ENCODE assay signal across 9 cellular contexts in the genomic region with DNA sequence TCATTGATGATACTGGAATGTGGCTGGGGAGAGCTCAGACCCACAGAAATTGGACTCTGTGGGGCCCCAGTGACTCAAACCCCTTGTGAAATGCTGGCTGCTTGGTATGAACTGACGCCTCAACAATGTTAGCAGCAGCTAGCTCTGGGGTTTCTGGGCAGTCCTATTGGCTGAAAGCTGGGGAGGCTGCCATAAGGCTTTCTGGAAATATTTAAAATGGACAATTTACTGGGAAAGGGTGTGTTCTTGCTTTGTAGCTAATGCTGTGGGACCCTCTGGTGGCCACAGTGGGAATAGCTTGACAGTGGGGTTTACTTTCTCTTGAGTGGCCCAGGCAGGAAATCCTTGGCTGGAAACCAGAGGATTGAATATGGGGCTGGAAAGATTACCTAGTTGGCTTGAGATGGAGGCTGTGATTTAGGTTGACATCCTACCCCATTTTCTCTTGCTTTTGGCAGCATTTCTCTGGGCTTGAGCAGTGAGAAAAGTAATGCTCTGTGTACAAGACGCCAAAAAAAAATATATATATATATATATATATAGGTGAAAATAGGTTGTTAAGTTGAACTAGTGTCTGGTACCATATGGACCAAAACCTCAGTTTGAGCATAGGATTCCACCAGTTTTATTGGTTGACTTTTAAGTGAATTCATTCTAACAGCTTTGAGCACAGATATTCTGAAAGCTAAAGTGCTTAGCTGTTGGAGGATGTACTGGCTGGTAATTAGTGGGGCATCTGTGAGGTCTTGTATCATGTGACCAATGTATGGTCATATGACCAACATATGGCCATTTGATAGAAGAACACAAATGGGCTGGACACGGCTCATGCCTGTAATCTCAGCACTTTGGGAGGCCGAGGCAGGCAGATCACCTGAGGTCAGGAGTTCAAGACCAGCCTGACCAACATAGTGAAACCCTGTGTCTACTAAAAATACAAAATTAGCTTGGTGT. TPM values are rescaled to one million over a fixed set of nuclear protein-coding genes. Genes with fewer than 3 reads are reported as not detected.
DNase-seq lines count a peak whose midpoint lies in the region; ATAC-seq lines count a peak whose summit lies in the region.
"Had no signal": no experiment of that assay in that cellular context is flagged by ENCODE, and none has a peak within 500 bp of the region (broad histone marks: within the 10 kb centered on the region; RNA-seq: fewer than 3 reads in every experiment).

No MANE protein-coding gene starts in this region.

- H3K9me2 ChIP-seq in Karpas-422 (replicated peaks; ENCODE audit: insufficient read depth, low read length), result no peaks in the 10 kb centered on the region

- peaks cover 32% of the 10 kb centered on the region for H3K27me3 Mint-ChIP-seq in activated T-cell treated with anti-CD3 and anti-CD28 coated beads, Interleukin-2, amount 50 U/mL, for 72 hours (ENCODE audit: low read depth)
- H3K27me3 Mint-ChIP-seq: activated naive CD4-positive, alpha-beta T cell treated with anti-CD3 and anti-CD28 coated beads, Interleukin-2, amount 50 U/mL, for 24 hours had no signal

- H4K91ac ChIP-seq in neuronal stem cell (ENCODE audit: low read depth, low read length, poor library complexity), result no peak overlapping the region

- no peak overlapping the region for H2AFZ ChIP-seq in Karpas-422 (ENCODE audit: low read length)
- no peak overlapping the region for H2AFZ ChIP-seq in neuronal stem cell (ENCODE audit: low read length)

- H3K27me3 ChIP-seq in Karpas-422 (ENCODE audit: low read length), result no peaks in the 10 kb centered on the region
- peaks cover 0 to 13% (median 3%) of the 10 kb centered on the region in 3 experiments for H3K27me3 ChIP-seq in neuronal stem cell (ENCODE audit: control insufficient read depth in 3 of 3, insufficient read depth in 3 of 3, low read depth in 1 of 3, low read length in 3 of 3)
- no peaks in the 10 kb centered on the region for H3K27me3 ChIP-seq in stomach smooth muscle (ENCODE audit: control insufficient read depth in 1 of 2, insufficient read depth in 2 of 2, low read length in 2 of 2)

- H3K4me3 ChIP-seq in Karpas-422 (ENCODE audit: low read length) (no peak overlapping the region), neuronal stem cell (ENCODE audit: low read length in 2 of 2) (no peak overlapping the region), stomach smooth muscle (ENCODE audit: low read length in 2 of 2) (no peak overlapping the region)

- no peak overlapping the region for H3K9ac ChIP-seq in Karpas-422 (ENCODE audit: low read length)
- H3K9ac ChIP-seq in neuronal stem cell (ENCODE audit: low read depth, low read length, poor library complexity), result no peak overlapping the region
- no peak overlapping the region for H3K9ac ChIP-seq in stomach smooth muscle (ENCODE audit: low read length in 2 of 2)

- H3K9me3 Mint-ChIP-seq in activated T-cell treated with anti-CD3 and anti-CD28 coated beads, Interleukin-2, amount 50 U/mL, for 72 hours, result no peaks in the 10 kb centered on the region
- H3K9me3 Mint-ChIP-seq: activated naive CD4-positive, alpha-beta T cell treated with anti-CD3 and anti-CD28 coated beads, Interleukin-2, amount 50 U/mL, for 24 hours had no signal

- H3K27ac ChIP-seq in Karpas-422 (ENCODE audit: low read length), result no peak overlapping the region
- H3K27ac ChIP-seq in neuronal stem cell (replicated peaks; ENCODE audit: low read length), result no peak overlapping the region
- H3K27ac ChIP-seq in stomach smooth muscle (ENCODE audit: low read length), result peak overlapping the region; percentile 31

- H3K4me3 Mint-ChIP-seq in activated T-cell treated with anti-CD3 and anti-CD28 coated beads, Interleukin-2, amount 50 U/mL, for 72 hours, result no peak overlapping the region
- H3K4me3 Mint-ChIP-seq: activated naive CD4-positive, alpha-beta T cell treated with anti-CD3 and anti-CD28 coated beads, Interleukin-2, amount 50 U/mL, for 24 hours had no signal

- H2AK5ac ChIP-seq in neuronal stem cell (ENCODE audit: low read depth, low read length), result no peak overlapping the region

- H2BK5ac ChIP-seq in neuronal stem cell (ENCODE audit: low read length), result no peak overlapping the region

- DNase-seq in DMS 273 treated with DMSO at 0.1 percent for 48 hours (lab: John Stamatoyannopoulos, UW), result peak; percentile 64
- DNase-seq in Karpas-422, result peak; percentile 87
- peak; percentile 82 for DNase-seq in RKO (ENCODE audit: low spot score)
- DNase-seq in activated T-cell treated with anti-CD3 and anti-CD28 coated beads, Interleukin-2, amount 50 U/mL, for 72 hours, result peak; percentile 68 to 69
- DNase-seq in fibroblast of peridontal ligament (ENCODE audit: extremely low read depth), result peak; percentile 100
- DNase-seq in neuronal stem cell (ENCODE audit: low spot score), result peak; percentile 65
- DNase-seq in GDM1 (lab: John Stamatoyannopoulos, UW), result no peak

- no peak overlapping the region for H3K4ac ChIP-seq in neuronal stem cell (ENCODE audit: low read length)

- H3K4me1 Mint-ChIP-seq in activated T-cell treated with anti-CD3 and anti-CD28 coated beads, Interleukin-2, amount 50 U/mL, for 72 hours (ENCODE audit: low read depth), result peaks cover 15% of the 10 kb centered on the region
- H3K4me1 Mint-ChIP-seq: activated naive CD4-positive, alpha-beta T cell treated with anti-CD3 and anti-CD28 coated beads, Interleukin-2, amount 50 U/mL, for 24 hours had no signal

- ATAC-seq in activated T-cell treated with anti-CD3 and anti-CD28 coated beads, Interleukin-2, amount 50 U/mL, for 72 hours (replicated peaks in 1 of 2), result peak; percentile 85 to 86

- H3K36me3 Mint-ChIP-seq in activated T-cell treated with anti-CD3 and anti-CD28 coated beads, Interleukin-2, amount 50 U/mL, for 72 hours (ENCODE audit: insufficient read depth in 2 of 2), result no peaks in the 10 kb centered on the region
- H3K36me3 Mint-ChIP-seq: activated naive CD4-positive, alpha-beta T cell treated with anti-CD3 and anti-CD28 coated beads, Interleukin-2, amount 50 U/mL, for 24 hours had no signal

- H3K27ac Mint-ChIP-seq in activated T-cell treated with anti-CD3 and anti-CD28 coated beads, Interleukin-2, amount 50 U/mL, for 72 hours, result no peak overlapping the region
- H3K27ac Mint-ChIP-seq: activated naive CD4-positive, alpha-beta T cell treated with anti-CD3 and anti-CD28 coated beads, Interleukin-2, amount 50 U/mL, for 24 hours had no signal

- H3K4me2 ChIP-seq in Karpas-422 (ENCODE audit: low read depth, low read length, poor library complexity, severe bottlenecking) (no peak overlapping the region), neuronal stem cell (ENCODE audit: insufficient read depth, low read length, poor library complexity, severe bottlenecking) (no peak overlapping the region)

- H3K4me1 ChIP-seq in Karpas-422 (ENCODE audit: low read length), result no peaks in the 10 kb centered on the region
- no peaks in the 10 kb centered on the region for H3K4me1 ChIP-seq in neuronal stem cell (ENCODE audit: control insufficient read depth in 2 of 2, insufficient read depth in 1 of 2, low read depth in 1 of 2, low read length in 2 of 2)
- H3K4me1 ChIP-seq in stomach smooth muscle (ENCODE audit: control insufficient read depth, insufficient read depth, low read length), result peaks cover 2% of the 10 kb centered on the region

- no peak overlapping the region for H3K18ac ChIP-seq in neuronal stem cell (ENCODE audit: low read length)

- H3K79me1 ChIP-seq in neuronal stem cell (ENCODE audit: low read depth, low read length), result no peaks in the 10 kb centered on the region

- H3K79me2 ChIP-seq in Karpas-422 (ENCODE audit: low read length), result no peaks in the 10 kb centered on the region

- no peaks in the 10 kb centered on the region for H4K20me1 ChIP-seq in Karpas-422 (ENCODE audit: insufficient read depth, low read depth, low read length)

- H2BK15ac ChIP-seq in neuronal stem cell (ENCODE audit: low read length), result no peak overlapping the region

- no peak overlapping the region for H3K14ac ChIP-seq in neuronal stem cell (ENCODE audit: low read length)

- no peak overlapping the region for H4K8ac ChIP-seq in neuronal stem cell (ENCODE audit: low read depth, low read length)

- no peak overlapping the region for H2BK120ac ChIP-seq in neuronal stem cell (ENCODE audit: low read depth, low read length)

- no CpG with 5 or more reads among the region's 4 CpGs for WGBS in neuronal stem cell (ENCODE audit: extremely low coverage in 2 of 2, insufficient read length in 2 of 2, insufficient replicate concordance in 1 of 2), 2 donors

- no peak overlapping the region for H2BK12ac ChIP-seq in neuronal stem cell (ENCODE audit: low read length)

- no peak overlapping the region for H3K23ac ChIP-seq in neuronal stem cell (ENCODE audit: low read depth, low read length, poor library complexity)

- H3K9me3 ChIP-seq in Karpas-422 (ENCODE audit: low read length), result no peaks in the 10 kb centered on the region
- H3K9me3 ChIP-seq in neuronal stem cell (replicated peaks in 1 of 2; ENCODE audit: control insufficient read depth in 2 of 2, insufficient read depth in 1 of 2, low read depth in 1 of 2, low read length in 2 of 2), result no peaks in the 10 kb centered on the region
- no peaks in the 10 kb centered on the region for H3K9me3 ChIP-seq in stomach smooth muscle (ENCODE audit: control insufficient read depth in 2 of 2, low read length in 2 of 2)

- H3K36me3 ChIP-seq in Karpas-422 (ENCODE audit: insufficient read depth, low read length) (no peaks in the 10 kb centered on the region), neuronal stem cell (replicated peaks in 1 of 2; ENCODE audit: control insufficient read depth in 2 of 2, insufficient read depth in 2 of 2, low read length in 2 of 2) (no peaks in the 10 kb centered on the region), stomach smooth muscle (ENCODE audit: control insufficient read depth in 2 of 2, insufficient read depth in 2 of 2, low read length in 2 of 2) (no peaks in the 10 kb centered on the region)

RNA-seq across cellular contexts. Expression of a gene that starts 8.2 kb away (rescaled TPM):
- total RNA-seq in Karpas-422 (2014; rRNA removed; shearing (Covaris generic); ENCODE audit: low replicate concordance), result 0.56 and 4.2 TPM in 2 replicates
- total RNA-seq in activated T-cell treated with anti-CD3 and anti-CD28 coated beads, Interleukin-2, amount 50 U/mL, for 72 hours, result 100 to 1,000 TPM in 1 of 2 donors, 10 to 100 TPM in 1; 76.6 to 138 TPM
- polyA plus RNA-seq in neuronal stem cell (2013, experiment 1 of 2), result 3.4 TPM
- polyA plus RNA-seq in neuronal stem cell (2013, experiment 2 of 2), result 3.2 TPM

RNA-seq across cellular contexts. Expression of a gene that starts 34.9 kb away (rescaled TPM):
- total RNA-seq in Karpas-422 (2014; rRNA removed; shearing (Covaris generic); ENCODE audit: low replicate concordance), result 68.5 and 155 TPM in 2 replicates
- 100 to 1,000 TPM; 252 to 355 TPM for total RNA-seq in activated T-cell treated with anti-CD3 and anti-CD28 coated beads, Interleukin-2, amount 50 U/mL, for 72 hours
- polyA plus RNA-seq in neuronal stem cell (2013, experiment 1 of 2), result 13.5 TPM
- polyA plus RNA-seq in neuronal stem cell (2013, experiment 2 of 2), result 14.0 TPM

Comparison
In these comparisons a context has a peak if more than half of its experiments do, and no peak if none do; other contexts are left out.
1. RNA of a gene that starts 8.2 kb away (total RNA-seq): 76.6 to 138 TPM in activated T-cell treated with anti-CD3 and anti-CD28 coated beads, Interleukin-2, amount 50 U/mL, for 72 hours; 0.56 to 4.2 TPM in Karpas-422; every median in the first group is over 10 times any median in the second.